15 cellular contexts compared by ENCODE assay signal in genomic region chr13:79096099-79096498, GRCh38.
A peak's percentile ranks its signal among the peaks of the same experiment; 100 is the strongest.
DNase-seq lines count a peak whose midpoint lies in the region; TF ChIP-seq lines count a peak whose summit lies in the region.
"Had no signal": no experiment of that assay in that cellular context is flagged by ENCODE, and none has a peak within 500 bp of the region (broad histone marks: within the 10 kb centered on the region; RNA-seq: fewer than 3 reads in every experiment).

No MANE protein-coding gene starts in this region.

- no peak overlapping the region for H3K4ac ChIP-seq in mesendoderm (ENCODE audit: low read depth, low read length)

- no peak overlapping the region for H3K4me3 ChIP-seq in mesendoderm (ENCODE audit: low read length)
- no peak overlapping the region for H3K4me3 ChIP-seq in HAP-1
- H3K4me3 ChIP-seq: A549, GM23248 had no signal

- H2BK5ac ChIP-seq in mesendoderm (ENCODE audit: low read length): no peak overlapping the region

- WGBS in mesendoderm (ENCODE audit: extremely low coverage, insufficient coverage, low lambda C conversion rate): no CpG with 5 or more reads among the region's 1 CpG

- H3K27me3 ChIP-seq in mesendoderm (ENCODE audit: insufficient read depth, low read length, poor library complexity): no peaks in the 10 kb centered on the region
- no peaks in the 10 kb centered on the region; the same call in 1 of the 2 replicates for H3K27me3 ChIP-seq in HAP-1 (ENCODE audit: low read depth)

- H3K79me1 ChIP-seq in mesendoderm (ENCODE audit: low read length): no peaks in the 10 kb centered on the region

- H2BK120ac ChIP-seq in mesendoderm (ENCODE audit: low read depth, low read length): no peak overlapping the region

- H3K9me3 Mint-ChIP-seq in endothelial cell (ENCODE audit: unreplicated experiment): no peaks in the 10 kb centered on the region
- H3K9me3 Mint-ChIP-seq: CD4-positive, alpha-beta T cell; IgD-negative memory B cell had no signal

- H3K4me1 ChIP-seq in mesendoderm (ENCODE audit: control insufficient read depth, low read depth, low read length): no peaks in the 10 kb centered on the region
- no peaks in the 10 kb centered on the region for H3K4me1 ChIP-seq in HAP-1
- H3K4me1 ChIP-seq: A549, Caco-2 had no signal

- H3K27ac ChIP-seq in mesendoderm (ENCODE audit: low read depth, low read length): no peak overlapping the region
- H3K27ac ChIP-seq: 22Rv1, A549, C4-2B, GM23248 had no signal

- H4K8ac ChIP-seq in mesendoderm (ENCODE audit: low read depth, low read length): no peak overlapping the region

- H3K9ac ChIP-seq in mesendoderm (ENCODE audit: low read length): no peak overlapping the region
- H3K9ac ChIP-seq: GM23248 had no signal

- H3K18ac ChIP-seq in mesendoderm (ENCODE audit: low read length): no peak overlapping the region

- H3K4me3 Mint-ChIP-seq in endothelial cell (ENCODE audit: unreplicated experiment): no peak overlapping the region
- H3K4me3 Mint-ChIP-seq: CD4-positive, alpha-beta T cell; IgD-negative memory B cell had no signal

- H2AK5ac ChIP-seq in mesendoderm (ENCODE audit: low read length): no peak overlapping the region

- no peak overlapping the region for H4K5ac ChIP-seq in mesendoderm (ENCODE audit: low read length)

- H3K36me3 ChIP-seq in mesendoderm (ENCODE audit: control insufficient read depth, insufficient read depth, low read length) (no peaks in the 10 kb centered on the region), HAP-1 (replicated peaks) (no peaks in the 10 kb centered on the region)

- in situ Hi-C loops in HAP-1 (cut with MboI; ENCODE audit: low sequenced_read_pairs): no loop called here

- H3K4me2 ChIP-seq in mesendoderm (ENCODE audit: low read length): no peak overlapping the region
- H3K4me2 ChIP-seq: A549 had no signal

- no peaks in the 10 kb centered on the region for H3K27me3 Mint-ChIP-seq in endothelial cell (ENCODE audit: unreplicated experiment)

- H3K27ac Mint-ChIP-seq in endothelial cell (ENCODE audit: unreplicated experiment): no peak overlapping the region
- H3K27ac Mint-ChIP-seq: CD4-positive, alpha-beta T cell; IgD-negative memory B cell had no signal

- DNase-seq in NCI-H146 (lab: John Stamatoyannopoulos, UW) (peak; percentile 26), NCI-H146 treated with DMSO at 0.1 percent for 48 hours (lab: John Stamatoyannopoulos, UW; ENCODE audit: unreplicated experiment) (no peak), iPS DF 19.7 (ENCODE audit: low read depth, low spot score) (peak; percentile 2), mesendoderm (peak; percentile 28), endothelial cell (ENCODE audit: low spot score) (no peak), GDM1 (lab: John Stamatoyannopoulos, UW) (no peak), HAP-1 (ENCODE audit: low spot score in 2 of 2) (no peak)
- DNase-seq: AML-193; Caco-2; CD4-positive, alpha-beta T cell; GM23248 had no signal

- no peak for TF ChIP-seq CTCF in endothelial cell (IDR thresholded peaks at IDR 0.05; ENCODE audit: unreplicated experiment)

- no peaks in the 10 kb centered on the region for H3K36me3 Mint-ChIP-seq in endothelial cell (ENCODE audit: low read depth, unreplicated experiment)
- H3K36me3 Mint-ChIP-seq: IgD-negative memory B cell had no signal

- H3K79me2 ChIP-seq in mesendoderm (ENCODE audit: control insufficient read depth, insufficient read depth, low read length): no peaks in the 10 kb centered on the region

- no peak overlapping the region for H3K56ac ChIP-seq in mesendoderm (ENCODE audit: low read length)

- H2BK15ac ChIP-seq in mesendoderm (replicated peaks; ENCODE audit: low read depth): no peak overlapping the region

- no peaks in the 10 kb centered on the region for H3K9me3 ChIP-seq in HAP-1
- H3K9me3 ChIP-seq: A549, Caco-2 had no signal

- H3K23ac ChIP-seq in mesendoderm (ENCODE audit: low read length): no peak overlapping the region

- peaks cover 3% of the 10 kb centered on the region for H3K4me1 Mint-ChIP-seq in endothelial cell (ENCODE audit: unreplicated experiment)

Comparison
In these comparisons a context has a peak if more than half of its experiments do, and no peak if none do; other contexts are left out.
1. DNase-seq: peak in NCI-H146 (single experiment), iPS DF 19.7 (single experiment) and mesendoderm (single experiment); none in NCI-H146 treated with DMSO at 0.1 percent for 48 hours (single experiment), endothelial cell (single experiment), GDM1 (single experiment) and HAP-1 (0 of 2).